In the genomic region with DNA sequence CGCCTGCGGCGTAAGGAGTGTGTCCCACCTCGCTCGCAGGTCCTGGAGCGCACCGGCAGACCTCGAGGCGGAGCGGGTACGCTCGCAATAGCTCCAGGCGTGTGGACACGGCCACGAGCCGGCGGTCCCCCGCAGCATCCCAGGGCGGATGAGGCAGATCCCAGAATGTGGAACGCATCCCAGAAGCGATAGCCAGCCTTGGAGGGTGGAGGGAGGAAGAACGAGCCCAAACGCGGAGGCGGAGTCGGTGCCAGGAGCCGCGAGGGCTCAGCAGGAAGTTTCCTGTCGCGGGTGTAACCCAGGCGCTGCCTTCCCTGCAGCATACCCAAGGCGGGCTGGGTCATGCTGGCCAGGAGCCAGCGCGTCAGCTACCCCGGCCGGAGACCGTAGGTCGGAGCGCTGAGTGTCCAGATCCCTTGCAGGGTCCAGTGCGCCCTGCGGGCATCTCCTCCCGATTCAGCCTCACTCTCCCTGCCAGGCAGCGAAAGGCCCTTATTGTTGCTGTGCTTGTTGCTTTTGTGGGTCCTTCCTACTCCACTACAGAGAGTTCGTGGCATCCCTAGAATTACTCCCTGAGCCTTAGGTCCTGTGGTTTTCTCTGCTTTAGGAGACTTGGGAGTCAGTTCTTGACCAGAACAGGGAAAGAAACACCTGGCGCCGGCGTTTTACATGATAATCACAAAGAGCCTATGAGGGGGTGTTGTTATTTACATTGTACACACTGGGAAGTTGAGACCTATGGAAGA, we compare ENCODE assay signal across 8 cellular contexts. TPM values are rescaled to one million over a fixed set of nuclear protein-coding genes. Genes with fewer than 3 reads are reported as not detected.
DNase-seq lines count a peak whose midpoint lies in the region; ATAC-seq, FAIRE-seq and TF ChIP-seq lines count a peak whose summit lies in the region.

No MANE protein-coding gene starts in this region.

- TF ChIP-seq POLR2A in GM18505 (IDR thresholded peaks at IDR 0.05; ENCODE audit: borderline replicate concordance, extremely low read depth, insufficient read depth, insufficient read length): no peak

- peaks cover 7 to 31% (median 8%) of the 10 kb centered on the region in 3 donors for H3K4me1 ChIP-seq in skeletal muscle tissue (ENCODE audit: control insufficient read depth in 3 of 3, insufficient read depth in 3 of 3, low read length in 3 of 3)

- H3K4me3 ChIP-seq in iPS-11a (ENCODE audit: low read depth, low read length) (peak overlapping the region; percentile 45), skeletal muscle tissue (ENCODE audit: low read length in 3 of 3) (peak overlapping the region in 2 of 3 donors; percentile 34 to 35)

- ATAC-seq in GM18505 (IDR thresholded peaks at IDR 0.05; ENCODE audit: unreplicated experiment) (no peak), HG02885 (IDR thresholded peaks at IDR 0.05; ENCODE audit: poor library complexity, unreplicated experiment) (no peak)

- H3K9ac ChIP-seq in skeletal muscle tissue (ENCODE audit: low read depth in 1 of 3, low read length in 3 of 3): no peak overlapping the region

- DNase-seq in DMS79 treated with DMSO at 0.1 percent for 48 hours (lab: John Stamatoyannopoulos, UW) (peak; percentile 45), RPMI7951 (ENCODE audit: low read depth) (peak; percentile 81), astrocyte of the hippocampus (ENCODE audit: low read depth, low spot score) (peak; percentile 73), RCC 7860 (ENCODE audit: low spot score) (no peak)

- H3K27ac ChIP-seq in skeletal muscle tissue (ENCODE audit: low read depth, low read length): no peak overlapping the region

- H3K36me3 ChIP-seq in skeletal muscle tissue (ENCODE audit: control insufficient read depth in 3 of 3, insufficient read depth in 3 of 3, low read length in 3 of 3): peaks cover 56 to 80% (median 65%) of the 10 kb centered on the region in 3 donors

- no peak for FAIRE-seq in RCC 7860 (lab: Jason Lieb, UNC)

- H3K27me3 ChIP-seq in skeletal muscle tissue (ENCODE audit: control insufficient read depth in 3 of 3, insufficient read depth in 3 of 3, low read length in 3 of 3): peaks cover 0 to 3% (median 0%) of the 10 kb centered on the region in 3 donors

- no peaks in the 10 kb centered on the region for H3K9me3 ChIP-seq in skeletal muscle tissue (ENCODE audit: control insufficient read depth in 3 of 3, low read length in 3 of 3)

RNA-seq across cellular contexts. Expression of a gene that starts 27.7 kb away (rescaled TPM):
- 0.10 and 0.36 TPM in 2 replicates for total RNA-seq in RPMI7951 (2014; rRNA removed; shearing (Covaris generic))
- 99.7 TPM for total RNA-seq in skeletal muscle tissue

RNA-seq across cellular contexts. Expression of a gene that starts 31.4 kb away (rescaled TPM):
- total RNA-seq in RPMI7951 (2014; rRNA removed; shearing (Covaris generic)): 0.36 and 0.68 TPM in 2 replicates
- total RNA-seq in skeletal muscle tissue: under 0.01 TPM

Comparison
In these comparisons a context has a peak if more than half of its experiments do, and no peak if none do; other contexts are left out.
1. RNA of a gene that starts 27.7 kb away (total RNA-seq): 99.7 TPM in skeletal muscle tissue (single experiment); 0.10 to 0.36 TPM in RPMI7951; every median in the first group is over 10 times any median in the second.